ENCODE assay signal across 8 cellular contexts in the genomic region with DNA sequence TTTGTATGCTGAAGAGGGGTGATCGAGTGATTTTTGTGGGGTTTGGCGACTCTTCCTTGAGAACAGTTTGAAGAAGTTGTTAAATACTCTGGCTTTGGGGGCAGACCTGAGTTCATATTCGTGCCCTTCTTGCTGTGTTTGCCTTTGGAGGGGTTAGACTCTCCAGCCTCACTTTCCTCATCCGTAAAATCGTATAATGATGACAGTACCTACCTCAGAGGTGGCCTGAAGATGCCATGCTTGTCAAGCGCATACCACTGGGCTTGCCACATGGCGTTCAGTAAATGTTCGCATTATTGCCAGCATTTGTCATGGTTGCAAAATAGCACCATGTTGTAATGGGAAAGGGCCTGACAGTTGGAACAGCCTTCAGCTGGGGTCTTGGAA. TPM values are rescaled to one million over a fixed set of nuclear protein-coding genes. Genes with fewer than 3 reads are reported as not detected.
DNase-seq lines count a peak whose midpoint lies in the region; ATAC-seq and TF ChIP-seq lines count a peak whose summit lies in the region.

No MANE protein-coding gene starts in this region.

- H3K27ac ChIP-seq in RWPE1: peak overlapping the region; percentile 87
- H3K27ac ChIP-seq in body of pancreas: peak overlapping the region; percentile 90 to 97 (median 95)

- H3K4me1 Mint-ChIP-seq in immature natural killer cell: peaks cover 47 to 52% of the 10 kb centered on the region in 2 donors

- peak overlapping the region; percentile 91 to 98 (median 96) for H3K4me3 Mint-ChIP-seq in immature natural killer cell

- H3K9me3 ChIP-seq in body of pancreas: no peaks in the 10 kb centered on the region

- POLR2A ChIA-PET in RWPE1 (lab: Yijun Ruan, JAX; ENCODE audit: low non-redundant PET): interaction anchor here (0.6 kb wide), 1 partner anchor 206 kb away, joined by 6 read pairs; no protein-coding TSS in a partner anchor

- H3K9me3 Mint-ChIP-seq in immature natural killer cell: no peaks in the 10 kb centered on the region

- peak overlapping the region; percentile 94 to 98 (median 97) for H3K27ac Mint-ChIP-seq in immature natural killer cell

- TF ChIP-seq POLR2A in body of pancreas (IDR thresholded peaks at IDR 0.05): no peak

- peaks cover 0 to 3% (median 0%) of the 10 kb centered on the region in 3 donors for H3K36me3 Mint-ChIP-seq in immature natural killer cell

- intact Hi-C loops in body of pancreas (cut with DNase I): loop anchor here (5.0 kb wide), 1 partner anchor 118 kb away; no protein-coding TSS in a partner anchor

- peaks cover 51% of the 10 kb centered on the region for H3K4me1 ChIP-seq in body of pancreas

- ATAC-seq in body of pancreas: no peak
- no peak for ATAC-seq in HG03439 (IDR thresholded peaks at IDR 0.05; ENCODE audit: unreplicated experiment)
- no peak for ATAC-seq in GM21526 (IDR thresholded peaks at IDR 0.05; ENCODE audit: low FRiP score, unreplicated experiment)

- H3K36me3 ChIP-seq in body of pancreas (replicated peaks in 1 of 2; ENCODE audit: insufficient read depth in 1 of 2, low read depth in 2 of 2): no peaks in the 10 kb centered on the region

- CTCF ChIA-PET in RWPE1 (lab: Yijun Ruan, JAX): interaction anchor here (0.9 kb wide), 1 partner anchor 255 kb away, joined by 3 read pairs; no protein-coding TSS in a partner anchor

- TF ChIP-seq CTCF in RWPE1 (conservative IDR thresholded peaks at IDR 0.05; ENCODE audit: low read depth): no peak
- TF ChIP-seq CTCF in body of pancreas (IDR thresholded peaks at IDR 0.05): no peak

- DNase-seq in SHP77 (lab: John Stamatoyannopoulos, UW) (peak; percentile 21 to 42), SHP77 treated with DMSO at 0.1 percent for 48 hours (lab: John Stamatoyannopoulos, UW) (no peak), RWPE1 (ENCODE audit: low spot score) (no peak), body of pancreas (peak; percentile 45 to 62 (median 54)), immature natural killer cell (no peak)
- DNase-seq in stimulated activated CD8-positive, alpha-beta memory T cell treated with anti-CD3 and anti-CD28 coated beads, Interleukin-4, amount 100 ng/mL, for 48 hours: peak; percentile 43

- H3K27me3 Mint-ChIP-seq in immature natural killer cell (ENCODE audit: low read depth in 3 of 3): peaks cover 17 to 34% (median 24%) of the 10 kb centered on the region in 3 donors

- WGBS in body of pancreas, 2 donors: 5 to 6% methylated on average over 8 of the region's 8 CpGs

- H3K27me3 ChIP-seq in body of pancreas: no peaks in the 10 kb centered on the region

- peak overlapping the region in 1 of 2 donors; percentile 46 for H3K4me3 ChIP-seq in body of pancreas

RNA-seq across cellular contexts. Expression of a gene that starts 1.3 kb away (rescaled TPM):
- total RNA-seq in body of pancreas: 10 to 100 TPM in 1 of 2 donors, 1 to 10 TPM in 1; 8.6 to 18.7 TPM
- polyA plus RNA-seq in immature natural killer cell: 100 to 1,000 TPM; 255 to 300 (median 271) TPM

Comparison
In these comparisons a context has a peak if more than half of its experiments do, and no peak if none do; other contexts are left out.
1. DNase-seq: peak in SHP77 (2 of 2), body of pancreas (4 of 4) and stimulated activated CD8-positive, alpha-beta memory T cell treated with anti-CD3 and anti-CD28 coated beads, Interleukin-4, amount 100 ng/mL, for 48 hours (single experiment); none in SHP77 treated with DMSO at 0.1 percent for 48 hours (single experiment), RWPE1 (single experiment) and immature natural killer cell (0 of 3).